Comparison of ENCODE assay signal across 14 cellular contexts in genomic region chr5:154768207-154768606, GRCh38.
"Had no signal": no experiment of that assay in that cellular context is flagged by ENCODE, and none has a peak within 500 bp of the region (broad histone marks: within the 10 kb centered on the region; RNA-seq: fewer than 3 reads in every experiment).

No MANE protein-coding gene starts in this region.

- DNase-seq: activated CD4-positive, alpha-beta T cell treated with anti-CD3 and anti-CD28 coated beads for 1 hour; activated CD8-positive, alpha-beta memory T cell treated with anti-CD3 and anti-CD28 coated beads for 24 hours; effector CD4-positive, alpha-beta T cell; islet precursor cell; left ventricle myocardium inferior; mesendoderm; stimulated activated CD4-positive, alpha-beta T cell treated with anti-CD3 and anti-CD28 coated beads, Interleukin-15, amount 100 ng/mL, for 24 hours; stimulated activated CD4-positive, alpha-beta T cell treated with anti-CD3 and anti-CD28 coated beads, Interleukin-4, amount 100 ng/mL, for 24 hours; thyroid gland had no signal

- H3K9me3 ChIP-seq: left ventricle myocardium inferior, thyroid gland had no signal

- H3K27me3 ChIP-seq: cardiac muscle cell, thyroid gland had no signal

- FAIRE-seq: colon, frontal cortex had no signal

- H2AFZ ChIP-seq: parathyroid adenoma had no signal

- H3K9me3 Mint-ChIP-seq: T-helper 2 cell treated with Interferon-gamma antibody and Interleukin-4, amounts not matched to agents 5 μg/mL and 100 μg/mL, for 36 hours had no signal

- H3K4me3 ChIP-seq: cardiac muscle cell, left ventricle myocardium inferior, thyroid gland had no signal

- H3K36me3 ChIP-seq: cardiac muscle cell, left ventricle myocardium inferior, thyroid gland had no signal

- H3K27ac ChIP-seq: cardiac muscle cell, left ventricle myocardium inferior, parathyroid adenoma had no signal

- H3K9ac ChIP-seq: parathyroid adenoma had no signal
